ENCODE assay signal across 25 cellular contexts in the genomic region with DNA sequence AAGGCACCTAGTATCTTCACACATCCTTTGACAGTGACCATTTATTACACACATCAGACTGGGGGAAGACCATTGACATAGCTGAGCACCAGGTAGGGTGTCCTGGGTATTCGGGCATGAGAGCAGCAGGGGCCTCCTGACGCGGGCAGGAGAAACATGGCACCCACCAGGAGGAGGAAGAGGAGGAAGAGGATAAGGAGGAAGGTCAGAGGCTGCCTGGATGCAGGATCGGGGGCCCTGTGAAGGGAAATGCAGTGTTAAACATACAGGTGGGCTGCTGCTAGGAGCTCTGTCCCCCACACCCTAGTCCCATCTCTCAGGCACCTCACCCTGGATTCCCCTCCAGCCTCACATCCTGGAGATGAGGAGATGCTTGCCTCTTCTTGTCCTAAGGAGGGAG. TPM values are rescaled to one million over a fixed set of nuclear protein-coding genes. Genes with fewer than 3 reads are reported as not detected.
DNase-seq lines count a peak whose midpoint lies in the region; ATAC-seq, FAIRE-seq and TF ChIP-seq lines count a peak whose summit lies in the region.
"Had no signal": no experiment of that assay in that cellular context is flagged by ENCODE, and none has a peak within 500 bp of the region (broad histone marks: within the 10 kb centered on the region; RNA-seq: fewer than 3 reads in every experiment).

No MANE protein-coding gene starts in this region.

- FAIRE-seq in astrocyte (lab: Jason Lieb, UNC) = no peak
- FAIRE-seq: A204.1, D721Med, GM12878 had no signal

- DNase-seq in activated naive CD8-positive, alpha-beta T cell treated with anti-CD3 and anti-CD28 coated beads, Interleukin-2, amount 50 U/mL, for 24 hours = no peak
- DNase-seq in activated naive CD8-positive, alpha-beta T cell treated with anti-CD3 and anti-CD28 coated beads for 36 hours = no peak
- DNase-seq in astrocyte (ENCODE audit: low read depth) (no peak), osteoblast (ENCODE audit: insufficient read length, low spot score, missing footprints) (peak; percentile 35)
- no peak for DNase-seq in activated naive CD4-positive, alpha-beta T cell treated with anti-CD3 and anti-CD28 coated beads, Interleukin-2, amount 50 U/mL, for 16 hours
- DNase-seq: ACHN; AML-193; BE2C; CD4-positive, alpha-beta T cell; CD8-positive, alpha-beta memory T cell; DMS 273 treated with DMSO at 0.1 percent for 48 hours; DMS79; EL; GDM1; H9; HFFc6 had no signal

- no peaks in the 10 kb centered on the region for H3K36me3 ChIP-seq in astrocyte (ENCODE audit: insufficient read depth, low read length)
- no peaks in the 10 kb centered on the region for H3K36me3 ChIP-seq in osteoblast (ENCODE audit: insufficient read depth, low read length)

- peaks cover 10% of the 10 kb centered on the region for H3K36me3 Mint-ChIP-seq in activated naive CD8-positive, alpha-beta T cell treated with anti-CD3 and anti-CD28 coated beads, Interleukin-2, amount 50 U/mL, for 24 hours (ENCODE audit: low read depth)
- peaks cover 14% of the 10 kb centered on the region for H3K36me3 Mint-ChIP-seq in activated naive CD8-positive, alpha-beta T cell treated with anti-CD3 and anti-CD28 coated beads for 36 hours
- no peaks in the 10 kb centered on the region for H3K36me3 Mint-ChIP-seq in astrocyte (ENCODE audit: low read depth, unreplicated experiment)

- no peaks in the 10 kb centered on the region for H3K9me3 ChIP-seq in astrocyte (ENCODE audit: insufficient read depth, low read depth, low read length)
- H3K9me3 ChIP-seq in osteoblast (ENCODE audit: low read depth, low read length) = no peaks in the 10 kb centered on the region
- H3K9me3 ChIP-seq: BE2C; BLaER1 treated with 17β-estradiol and CSF1 and Interleukin-3, amounts not matched to agents 10 nM and 100 nM had no signal

- no peak overlapping the region for H2AFZ ChIP-seq in astrocyte (ENCODE audit: low read depth, low read length)
- H2AFZ ChIP-seq in osteoblast (ENCODE audit: low read length) = no peak overlapping the region
- H2AFZ ChIP-seq: GM23338 had no signal

- no peak overlapping the region for H3K9ac ChIP-seq in astrocyte (ENCODE audit: low read length)
- H3K9ac ChIP-seq: BLaER1 treated with 17β-estradiol and CSF1 and Interleukin-3, amounts not matched to agents 10 nM and 100 nM had no signal

- H3K4me1 Mint-ChIP-seq in activated naive CD8-positive, alpha-beta T cell treated with anti-CD3 and anti-CD28 coated beads, Interleukin-2, amount 50 U/mL, for 24 hours = peaks cover 10% of the 10 kb centered on the region
- peaks cover 14% of the 10 kb centered on the region for H3K4me1 Mint-ChIP-seq in activated naive CD8-positive, alpha-beta T cell treated with anti-CD3 and anti-CD28 coated beads for 36 hours
- H3K4me1 Mint-ChIP-seq in astrocyte (ENCODE audit: low read depth, unreplicated experiment) = no peaks in the 10 kb centered on the region

- no peaks in the 10 kb centered on the region for H3K27me3 ChIP-seq in astrocyte (ENCODE audit: insufficient read depth, low read length)
- no peaks in the 10 kb centered on the region for H3K27me3 ChIP-seq in osteoblast (ENCODE audit: insufficient read depth, low read length)
- H3K27me3 ChIP-seq: BE2C had no signal

- no peak for TF ChIP-seq CTCF in astrocyte (IDR thresholded peaks at IDR 0.05; ENCODE audit: insufficient read depth, low read depth, low read length)
- no peak for TF ChIP-seq CTCF in osteoblast (IDR thresholded peaks at IDR 0.05; ENCODE audit: extremely low read depth, low read depth, low read length)

- H3K4me3 Mint-ChIP-seq in activated naive CD8-positive, alpha-beta T cell treated with anti-CD3 and anti-CD28 coated beads, Interleukin-2, amount 50 U/mL, for 24 hours = no peak overlapping the region
- H3K4me3 Mint-ChIP-seq in activated naive CD8-positive, alpha-beta T cell treated with anti-CD3 and anti-CD28 coated beads for 36 hours = no peak overlapping the region
- H3K4me3 Mint-ChIP-seq in astrocyte (ENCODE audit: unreplicated experiment) = no peak overlapping the region
- H3K4me3 Mint-ChIP-seq: CD14-positive monocyte; CD4-positive, alpha-beta T cell; CD8-positive, alpha-beta memory T cell; GM23338; H9; HFFc6 had no signal

- H4K20me1 ChIP-seq in astrocyte (ENCODE audit: insufficient read depth, low read length) (peaks cover 16% of the 10 kb centered on the region), osteoblast (ENCODE audit: insufficient read depth, low read length) (peaks cover 6% of the 10 kb centered on the region)

- H3K4me2 ChIP-seq in astrocyte (ENCODE audit: low read length) (no peak overlapping the region), osteoblast (ENCODE audit: insufficient read depth, low read length) (no peak overlapping the region)
- H3K4me2 ChIP-seq: GM23338 had no signal

- peak overlapping the region; percentile 7 for H3K27ac Mint-ChIP-seq in activated naive CD8-positive, alpha-beta T cell treated with anti-CD3 and anti-CD28 coated beads, Interleukin-2, amount 50 U/mL, for 24 hours
- no peak overlapping the region for H3K27ac Mint-ChIP-seq in activated naive CD8-positive, alpha-beta T cell treated with anti-CD3 and anti-CD28 coated beads for 36 hours
- H3K27ac Mint-ChIP-seq in astrocyte (ENCODE audit: unreplicated experiment) = peak overlapping the region; percentile 3
- H3K27ac Mint-ChIP-seq: CD4-positive, alpha-beta T cell; GM23338; H9; HFFc6 had no signal

- H3K9me3 Mint-ChIP-seq in activated naive CD8-positive, alpha-beta T cell treated with anti-CD3 and anti-CD28 coated beads, Interleukin-2, amount 50 U/mL, for 24 hours = no peaks in the 10 kb centered on the region
- H3K9me3 Mint-ChIP-seq in activated naive CD8-positive, alpha-beta T cell treated with anti-CD3 and anti-CD28 coated beads for 36 hours = no peaks in the 10 kb centered on the region
- H3K9me3 Mint-ChIP-seq in astrocyte (ENCODE audit: unreplicated experiment) = peaks cover 3% of the 10 kb centered on the region
- H3K9me3 Mint-ChIP-seq: CD4-positive, alpha-beta T cell; CD8-positive, alpha-beta memory T cell; GM23338; H9; HFFc6 had no signal

- no peak for ATAC-seq in activated naive CD8-positive, alpha-beta T cell treated with anti-CD3 and anti-CD28 coated beads, Interleukin-2, amount 50 U/mL, for 24 hours
- ATAC-seq in SK-N-SH treated with all-trans-retinoic acid at 6 μM for 48 hours = no peak
- ATAC-seq: GM12878, GM23338, HCT116 had no signal

- H3K4me3 ChIP-seq in astrocyte (ENCODE audit: insufficient read depth, low read depth, low read length) (no peak overlapping the region), osteoblast (ENCODE audit: insufficient read depth, low read length) (no peak overlapping the region)
- H3K4me3 ChIP-seq: BLaER1 treated with 17β-estradiol and CSF1 and Interleukin-3, amounts not matched to agents 10 nM and 100 nM; GM12878; GM23338 had no signal

- no peak overlapping the region for H3K27ac ChIP-seq in astrocyte (ENCODE audit: low read depth, low read length)
- no peak overlapping the region for H3K27ac ChIP-seq in osteoblast (ENCODE audit: low read depth, low read length)
- H3K27ac ChIP-seq: 22Rv1; BLaER1 treated with 17β-estradiol and CSF1 and Interleukin-3, amounts not matched to agents 10 nM and 100 nM had no signal

- H3K79me2 ChIP-seq in astrocyte (ENCODE audit: insufficient read depth, low read length) (no peaks in the 10 kb centered on the region), osteoblast (ENCODE audit: insufficient read depth, low read length) (peaks cover 12% of the 10 kb centered on the region)

- H3K4me1 ChIP-seq in astrocyte (ENCODE audit: insufficient read depth, low read length) = no peaks in the 10 kb centered on the region
- peaks cover 5% of the 10 kb centered on the region for H3K4me1 ChIP-seq in osteoblast (ENCODE audit: insufficient read depth, low read length)
- H3K4me1 ChIP-seq: BE2C had no signal

- H3K27me3 Mint-ChIP-seq in activated naive CD8-positive, alpha-beta T cell treated with anti-CD3 and anti-CD28 coated beads, Interleukin-2, amount 50 U/mL, for 24 hours = no peaks in the 10 kb centered on the region
- no peaks in the 10 kb centered on the region for H3K27me3 Mint-ChIP-seq in activated naive CD8-positive, alpha-beta T cell treated with anti-CD3 and anti-CD28 coated beads for 36 hours
- no peaks in the 10 kb centered on the region for H3K27me3 Mint-ChIP-seq in astrocyte (ENCODE audit: low read depth, unreplicated experiment)
- H3K27me3 Mint-ChIP-seq: CD4-positive, alpha-beta T cell; CD8-positive, alpha-beta memory T cell had no signal

TF ChIP-seq in SK-N-SH treated with all-trans-retinoic acid at 6 μM for 48 hours, 23 proteins besides CTCF, POLR2A, EP300 and RAD21 (continues in another document):
- TF ChIP-seq CSDC2 (CRISPR knock-in tag; IDR thresholded peaks at IDR 0.05) (no peak), ZNF70 (CRISPR knock-in tag; IDR thresholded peaks at IDR 0.05) (no peak), ZC3H10 (CRISPR knock-in tag; IDR thresholded peaks at IDR 0.05) (no peak), GLIS3 (CRISPR knock-in tag; IDR thresholded peaks at IDR 0.05) (no peak), TOX (CRISPR knock-in tag; IDR thresholded peaks at IDR 0.05; ENCODE audit: borderline replicate concordance) (no peak), ZNF565 (CRISPR knock-in tag; conservative IDR thresholded peaks at IDR 0.05; ENCODE audit: low read depth) (no peak)

RNA-seq across cellular contexts. Expression of a gene that starts 5.3 kb away (rescaled TPM):
- 1 to 10 TPM in 1 of 2 experiments, under 1 TPM in 1; 0.99 to 1.8 TPM for total RNA-seq in activated naive CD8-positive, alpha-beta T cell treated with anti-CD3 and anti-CD28 coated beads for 36 hours
- 0.53 and 1.1 TPM in 2 replicates for total RNA-seq in astrocyte
- under 0.01 TPM in 1 of 2 replicates, not detected in the other for total RNA-seq in osteoblast

RNA-seq across cellular contexts. Expression of a gene that starts 8.3 kb away (rescaled TPM):
- total RNA-seq in activated naive CD8-positive, alpha-beta T cell treated with anti-CD3 and anti-CD28 coated beads for 36 hours = 10 to 100 TPM; 22.6 to 23.1 TPM
- total RNA-seq in astrocyte (8.8 and 10.9 TPM in 2 replicates), osteoblast (15.3 and 21.0 TPM in 2 replicates)

RNA-seq across cellular contexts. Expression of a gene that starts 10.7 kb away (rescaled TPM):
- total RNA-seq in activated naive CD8-positive, alpha-beta T cell treated with anti-CD3 and anti-CD28 coated beads for 36 hours = 10 to 100 TPM; 35.0 to 35.5 TPM
- total RNA-seq in astrocyte (25.9 and 27.3 TPM in 2 replicates), osteoblast (8.3 and 12.3 TPM in 2 replicates)

RNA-seq across cellular contexts. Expression of a gene that starts 29.4 kb away (rescaled TPM):
- total RNA-seq in activated naive CD8-positive, alpha-beta T cell treated with anti-CD3 and anti-CD28 coated beads for 36 hours = under 1 TPM; 0.25 to 0.60 TPM
- total RNA-seq in astrocyte (55.4 and 57.4 TPM in 2 replicates), osteoblast (13.4 and 21.2 TPM in 2 replicates)

RNA-seq across cellular contexts. Expression of a gene that starts 50.8 kb away (rescaled TPM):
- total RNA-seq in activated naive CD8-positive, alpha-beta T cell treated with anti-CD3 and anti-CD28 coated beads for 36 hours = 1 to 10 TPM; 2.4 to 2.7 TPM
- total RNA-seq in astrocyte = 5.0 and 6.0 TPM in 2 replicates
- 3.2 and 5.1 TPM in 2 replicates for total RNA-seq in osteoblast
